In the genomic region with DNA sequence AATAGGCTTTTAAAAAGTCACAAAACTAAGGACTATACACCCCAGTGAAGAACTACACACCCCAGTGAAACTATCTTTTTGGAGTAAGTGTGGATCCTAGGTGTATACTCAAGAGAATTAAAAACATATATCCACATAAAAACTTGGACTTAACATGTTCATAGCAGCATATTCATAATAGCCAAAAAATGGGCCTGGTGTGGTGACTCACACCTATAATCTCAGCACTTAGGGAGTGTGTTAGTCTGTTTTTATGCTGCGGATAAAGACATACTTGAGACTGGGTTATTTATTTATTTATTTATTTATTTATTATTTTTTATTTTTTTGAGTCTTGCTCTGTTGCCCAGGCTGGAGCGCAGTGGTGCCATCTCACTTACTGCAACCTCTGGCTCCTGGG, we compare ENCODE assay signal across 9 cellular contexts.
"Had no signal": no experiment of that assay in that cellular context is flagged by ENCODE, and none has a peak within 500 bp of the region (broad histone marks: within the 10 kb centered on the region; RNA-seq: fewer than 3 reads in every experiment).

No MANE protein-coding gene starts in this region.

- H3K4me3 ChIP-seq: GM23248, HAP-1 had no signal

- DNase-seq: GM23248, GOT3, H7, HFFc6 had no signal

- H2AFZ ChIP-seq: GM23248 had no signal

- H3K4me1 Mint-ChIP-seq: IgD-negative memory B cell had no signal

- H3K4me1 ChIP-seq: HAP-1 had no signal

- H3K27ac ChIP-seq: GM23248, HL-60 had no signal

- H3K27ac Mint-ChIP-seq: HFFc6, IgD-negative memory B cell had no signal

- H3K9ac ChIP-seq: GM23248 had no signal

- H3K36me3 ChIP-seq: HAP-1 had no signal

- ATAC-seq: HCT116, HepG2 had no signal

- H3K9me3 ChIP-seq: HAP-1 had no signal

- H3K4me3 Mint-ChIP-seq: HFFc6, IgD-negative memory B cell had no signal
